Comparison of ENCODE assay signal across 21 cellular contexts in the genomic region with DNA sequence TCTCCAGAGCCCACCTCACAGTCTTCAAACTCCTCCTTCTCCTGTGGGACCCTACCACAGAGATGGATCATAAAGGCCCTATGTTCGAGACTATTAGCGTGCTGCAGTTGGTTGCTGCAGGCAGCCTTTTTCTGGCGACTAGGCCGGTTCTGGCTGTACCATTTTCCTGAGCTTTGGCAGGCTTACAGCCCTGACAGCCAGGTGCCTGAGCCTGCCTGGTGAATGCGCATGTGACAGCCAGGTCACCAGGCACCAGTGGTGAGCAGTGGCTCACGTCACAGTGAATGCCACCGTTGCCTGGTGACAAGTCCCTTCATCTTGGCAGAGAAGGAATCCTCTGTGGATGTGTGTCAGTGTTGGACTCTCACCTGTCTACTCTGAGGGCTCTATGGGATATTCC.
"Had no signal": no experiment of that assay in that cellular context is flagged by ENCODE, and none has a peak within 500 bp of the region (broad histone marks: within the 10 kb centered on the region; RNA-seq: fewer than 3 reads in every experiment).

No MANE protein-coding gene starts in this region.

- H3K4me3 ChIP-seq: MG63 had no signal

- H3K9me3 ChIP-seq: MG63, SK-N-SH had no signal

- DNase-seq: IMR-90, Karpas-422, KG1, MG63, NCI-H1092, NCI-H1105 treated with DMSO at 0.1 percent for 48 hours, NCI-H1417 treated with DMSO at 0.1 percent for 48 hours, NCI-H187 treated with DMSO at 0.1 percent for 48 hours, NCI-H2029 treated with DMSO at 0.1 percent for 48 hours, NCI-H2171, NCI-H226, NCI-H446, NCI-H510A, NCI-H524 treated with DMSO at 0.1 percent for 48 hours, NCI-H69, NCI-H774, Right ventricle myocardium superior, RPMI8226, SIG-M5, SK-N-SH, SW 1271 had no signal

- H3K36me3 ChIP-seq: MG63 had no signal

- H3K27me3 ChIP-seq: MG63 had no signal
